Comparison of ENCODE assay signal across 9 cellular contexts in genomic region chr6:132669690-132670291, GRCh38. TPM values are rescaled to one million over a fixed set of nuclear protein-coding genes. Genes with fewer than 3 reads are reported as not detected.
DNase-seq lines count a peak whose midpoint lies in the region; ATAC-seq and TF ChIP-seq lines count a peak whose summit lies in the region.
"Had no signal": no experiment of that assay in that cellular context is flagged by ENCODE, and none has a peak within 500 bp of the region (broad histone marks: within the 10 kb centered on the region; RNA-seq: fewer than 3 reads in every experiment).

No MANE protein-coding gene starts in this region.

- POLR2A ChIA-PET in PC-3 (lab: Charles Lee; ENCODE audit: unreplicated experiment) = no interaction called here

- no peaks in the 10 kb centered on the region for H3F3A ChIP-seq in PC-3 (ENCODE audit: low read length, unreplicated experiment)

- no peaks in the 10 kb centered on the region for H3K9me3 ChIP-seq in PC-3 (ENCODE audit: low read length)
- H3K9me3 ChIP-seq: HAP-1 had no signal

- CTCF ChIA-PET in PC-3 (lab: Charles Lee) = interaction anchor here (0.6 to 0.7 kb wide), 3 partner anchors 18 to 70 kb away, joined by 3 to 5 read pairs (median 5); no protein-coding TSS in a partner anchor

- H4K20me1 ChIP-seq in PC-3 (ENCODE audit: low read length) = no peaks in the 10 kb centered on the region

- H3K79me2 ChIP-seq in PC-3 (ENCODE audit: low read length) = no peaks in the 10 kb centered on the region

- TF ChIP-seq CTCF in AG09309 (IDR thresholded peaks at IDR 0.05; ENCODE audit: control insufficient read depth, insufficient read depth, low read depth, low read length, missing control alignments) = peak; percentile 43
- peak; percentile 72 for TF ChIP-seq CTCF in PC-3 (conservative IDR thresholded peaks at IDR 0.05; ENCODE audit: low read depth, low read length)

- BruUV-seq in PC-3 (replicated peaks; lab: Mats Ljungman, UMichigan) = no TSS peak

- no peak overlapping the region for H3K27ac ChIP-seq in PC-3 (ENCODE audit: low read length)

- H3K9ac ChIP-seq in PC-3 (ENCODE audit: low read length) = no peak overlapping the region

- no peak for DNase-seq in AG09309 (ENCODE audit: low read depth)
- DNase-seq in HK-2 (ENCODE audit: unreplicated experiment) = peak; percentile 14
- DNase-seq in PC-3 = peak; percentile 64
- DNase-seq in dermis microvascular lymphatic vessel endothelial cell (ENCODE audit: low read depth in 2 of 2) = peak; percentile 2 to 31
- DNase-seq in medulla oblongata (ENCODE audit: extremely low spot score) = peak; percentile 55
- no peak for DNase-seq in stimulated activated CD8-positive, alpha-beta memory T cell treated with anti-CD3 and anti-CD28 coated beads, Interleukin-4, amount 100 ng/mL, for 48 hours
- no peak for DNase-seq in NCI-H2227 (lab: John Stamatoyannopoulos, UW; ENCODE audit: unreplicated experiment)

- H3K4me2 ChIP-seq in PC-3 (ENCODE audit: low read length) = peak overlapping the region; percentile 79

- no peaks in the 10 kb centered on the region for H3K36me3 ChIP-seq in PC-3 (ENCODE audit: low read depth, low read length)
- H3K36me3 ChIP-seq: HAP-1 had no signal

- ATAC-seq in GM18498 (IDR thresholded peaks at IDR 0.05; ENCODE audit: unreplicated experiment) (peak; percentile 65), PC-3 (peak; percentile 64)

- intact Hi-C loops in PC-3 (cut with micrococcal nuclease) = loop anchor here (1.0 kb wide), 4 partner anchors 46 to 139 kb away; no protein-coding TSS in a partner anchor

- no peaks in the 10 kb centered on the region for H3K9me2 ChIP-seq in PC-3 (replicated peaks; ENCODE audit: low read length)

- H3K4me1 ChIP-seq in PC-3 (ENCODE audit: insufficient read depth, low read length) = peaks cover 4% of the 10 kb centered on the region; the same call in 1 of the 2 replicates
- H3K4me1 ChIP-seq: HAP-1 had no signal

- H2AFZ ChIP-seq in PC-3 (ENCODE audit: low read length) = peak overlapping the region; percentile 81

- H3K4me3 ChIP-seq in AG09309 (ENCODE audit: control insufficient read depth, low read depth, low read length) (no peak overlapping the region), PC-3 (ENCODE audit: low read length) (peak overlapping the region; percentile 44; the same call in 1 of the 2 replicates)
- H3K4me3 ChIP-seq: HAP-1 had no signal

- H3K27me3 ChIP-seq in PC-3 (ENCODE audit: low read length) = no peaks in the 10 kb centered on the region

RNA-seq across cellular contexts. Expression of gene TAAR1, which starts 10.8 kb away (rescaled TPM):
- not detected in 2 replicates for total RNA-seq in PC-3 (2014; rRNA removed)
- not detected in 2 replicates for total RNA-seq in dermis microvascular lymphatic vessel endothelial cell

RNA-seq across cellular contexts. Expression of gene VNN1, which starts 44.1 kb away (rescaled TPM):
- 0.04 and 0.12 TPM in 2 replicates for total RNA-seq in PC-3 (2014; rRNA removed)
- total RNA-seq in dermis microvascular lymphatic vessel endothelial cell = under 0.01 TPM in 1 of 2 replicates, not detected in the other

RNA-seq across cellular contexts. Expression of gene TAAR2, which starts 45.7 kb away (rescaled TPM):
- total RNA-seq in PC-3 (2014; rRNA removed) = not detected in 2 replicates
- not detected in 2 replicates for total RNA-seq in dermis microvascular lymphatic vessel endothelial cell

Comparison
In these comparisons a context has a peak if more than half of its experiments do, and no peak if none do; other contexts are left out.
1. DNase-seq: peak in HK-2 (single experiment), PC-3 (single experiment), dermis microvascular lymphatic vessel endothelial cell (2 of 2) and medulla oblongata (single experiment); none in AG09309 (single experiment), stimulated activated CD8-positive, alpha-beta memory T cell treated with anti-CD3 and anti-CD28 coated beads, Interleukin-4, amount 100 ng/mL, for 48 hours (single experiment) and NCI-H2227 (single experiment).